7 cellular contexts compared by ENCODE assay signal in the genomic region with DNA sequence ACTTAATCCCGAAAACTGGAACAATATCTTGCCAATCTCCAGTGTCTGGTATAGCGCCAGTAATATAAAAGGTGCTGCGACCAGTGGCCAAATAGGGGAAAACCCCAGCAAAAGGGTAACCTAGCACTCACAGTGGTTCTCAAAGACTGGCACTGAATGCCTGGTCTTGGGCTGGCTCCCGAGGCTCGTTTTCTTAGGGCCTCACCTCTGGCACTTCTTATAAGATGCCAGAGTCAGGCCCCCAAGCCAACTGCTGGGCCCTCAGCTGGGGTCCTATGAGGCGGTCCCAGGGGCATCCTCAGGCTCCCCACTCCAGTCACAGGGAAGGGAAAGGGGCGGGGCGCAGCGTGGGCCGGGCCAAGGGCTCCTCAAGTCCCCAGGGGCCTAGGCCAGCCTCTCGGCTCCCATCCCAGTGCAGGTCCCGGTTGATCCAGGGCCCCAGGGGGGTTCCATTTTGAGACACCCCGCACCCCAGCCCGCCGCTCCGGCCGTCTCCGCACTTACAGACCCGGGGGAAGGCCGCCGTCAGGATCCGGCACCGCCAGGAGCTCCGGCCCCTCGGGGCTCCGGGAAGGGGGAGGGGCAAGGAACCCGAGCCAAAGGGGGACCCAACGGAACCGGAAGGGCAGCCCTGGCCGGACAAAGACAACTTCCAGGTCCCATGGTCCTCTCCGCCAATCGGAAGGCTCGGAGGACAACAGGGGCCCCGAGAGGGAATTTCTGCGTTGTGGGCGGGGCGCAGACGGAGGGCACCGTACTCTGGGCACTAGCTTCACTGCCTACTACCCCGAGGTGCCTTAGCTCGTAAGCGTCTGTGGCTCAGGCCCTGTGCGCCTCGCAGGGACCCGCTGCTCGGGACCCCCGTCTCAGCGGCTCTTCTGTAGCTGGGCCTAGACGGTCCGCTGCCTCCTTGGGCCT. TPM values are rescaled to one million over a fixed set of nuclear protein-coding genes. Genes with fewer than 3 reads are reported as not detected.
DNase-seq lines count a peak whose midpoint lies in the region; ATAC-seq and TF ChIP-seq lines count a peak whose summit lies in the region.

A gene with protein sequence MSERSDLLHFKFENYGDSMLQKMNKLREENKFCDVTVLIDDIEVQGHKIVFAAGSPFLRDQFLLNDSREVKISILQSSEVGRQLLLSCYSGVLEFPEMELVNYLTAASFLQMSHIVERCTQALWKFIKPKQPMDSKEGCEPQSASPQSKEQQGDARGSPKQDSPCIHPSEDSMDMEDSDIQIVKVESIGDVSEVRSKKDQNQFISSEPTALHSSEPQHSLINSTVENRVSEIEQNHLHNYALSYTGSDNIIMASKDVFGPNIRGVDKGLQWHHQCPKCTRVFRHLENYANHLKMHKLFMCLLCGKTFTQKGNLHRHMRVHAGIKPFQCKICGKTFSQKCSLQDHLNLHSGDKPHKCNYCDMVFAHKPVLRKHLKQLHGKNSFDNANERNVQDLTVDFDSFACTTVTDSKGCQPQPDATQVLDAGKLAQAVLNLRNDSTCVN (minus strand): TSS at position 580 of the 918 bp plus-strand sequence. CDS start 11,578 bp downstream, outside the sequence.

- peak within 1 kb of the TSS; percentile 86 for H3K4me2 ChIP-seq in hepatocyte

- peak; percentile 96 for ATAC-seq in GM18502 (IDR thresholded peaks at IDR 0.05; ENCODE audit: poor library complexity, unreplicated experiment)
- ATAC-seq in HG02943 (IDR thresholded peaks at IDR 0.05; ENCODE audit: low read depth, unreplicated experiment), result peak; percentile 93

- peak; percentile 25 to 81 for DNase-seq in NCI-H187 (lab: John Stamatoyannopoulos, UW)
- DNase-seq in T-helper 2 cell, result peak; percentile 78 to 93 (median 85)
- peak; percentile 80 to 97 for DNase-seq in ascending aorta (ENCODE audit: low spot score in 2 of 2)
- peak; percentile 96 for DNase-seq in hepatocyte (ENCODE audit: low spot score)
- DNase-seq in retina, result peak; percentile 95

- peaks cover 4% of the 10 kb centered on the region for H4K20me1 ChIP-seq in hepatocyte (ENCODE audit: insufficient read depth, poor library complexity, severe bottlenecking)

- H3K79me2 ChIP-seq in hepatocyte, result peaks cover 93% of the 10 kb centered on the region

- H3K36me3 ChIP-seq in ascending aorta (peaks cover 0 to under 1% of the 10 kb centered on the region in 2 donors), hepatocyte (replicated peaks; ENCODE audit: insufficient read depth, low read depth) (no peaks in the 10 kb centered on the region)

- H3K27me3 ChIP-seq in ascending aorta (no peaks in the 10 kb centered on the region), hepatocyte (no peaks in the 10 kb centered on the region)

- H3K9me3 ChIP-seq in ascending aorta, result no peaks in the 10 kb centered on the region
- H3K9me3 ChIP-seq in hepatocyte (ENCODE audit: low read depth), result no peaks in the 10 kb centered on the region

- no peak for TF ChIP-seq CTCF in ascending aorta (IDR thresholded peaks at IDR 0.05)
- no peak for TF ChIP-seq CTCF in hepatocyte (IDR thresholded peaks at IDR 0.05; ENCODE audit: poor library complexity)

- peak within 1 kb of the TSS; percentile 81 for H2AFZ ChIP-seq in hepatocyte

- WGBS in hepatocyte (ENCODE audit: low lambda C conversion rate, missing lambda C conversion rate), result 3% methylated on average over 38 of the region's 50 CpGs

- H3K27ac ChIP-seq in ascending aorta (peak within 1 kb of the TSS; percentile 78 to 80), hepatocyte (peak within 1 kb of the TSS; percentile 91)

- H3K4me1 ChIP-seq in ascending aorta (peaks cover 6 to 20% of the 10 kb centered on the region in 2 donors), hepatocyte (ENCODE audit: insufficient read depth) (peaks cover 13% of the 10 kb centered on the region)

- H3K4me3 ChIP-seq in ascending aorta (peak within 1 kb of the TSS; percentile 82 to 84), hepatocyte (peak within 1 kb of the TSS; percentile 88)

- H3K9me2 ChIP-seq in hepatocyte (replicated peaks; ENCODE audit: insufficient read depth), result no peaks in the 10 kb centered on the region

- intact Hi-C loops in ascending aorta (cut with DNase I), result loop anchor here (1.0 to 2.0 kb wide), 5 partner anchors 9 to 103 kb away; a partner anchor contains a TSS

RNA-seq across cellular contexts. Expression of the gene that starts here (rescaled TPM):
- total RNA-seq in ascending aorta (0.96 TPM), hepatocyte (6.4 and 7.7 TPM in 2 replicates)
- polyA plus RNA-seq in hepatocyte, result 2.6 and 2.9 TPM in 2 replicates

Comparison
In these comparisons a context has a peak if more than half of its experiments do, and no peak if none do; other contexts are left out.
1. Peak in every context shown above with its lines: DNase-seq, ATAC-seq, H3K4me3 ChIP-seq and H3K27ac ChIP-seq.
2. Peak in DNase-seq, H3K4me3 ChIP-seq and H3K27ac ChIP-seq in ascending aorta; RNA of the gene not detected or under 1 TPM.